Comparison of ENCODE assay signal across 16 cellular contexts in genomic region chr5:65970481-65971367, GRCh38. TPM values are rescaled to one million over a fixed set of nuclear protein-coding genes. Genes with fewer than 3 reads are reported as not detected.
DNase-seq lines count a peak whose midpoint lies in the region; TF ChIP-seq lines count a peak whose summit lies in the region.
"Had no signal": no experiment of that assay in that cellular context is flagged by ENCODE, and none has a peak within 500 bp of the region (broad histone marks: within the 10 kb centered on the region; RNA-seq: fewer than 3 reads in every experiment).

No MANE protein-coding gene starts in this region.

- peak overlapping the region; percentile 55 for H3K27ac Mint-ChIP-seq in activated CD4-positive, alpha-beta memory T cell treated with anti-CD3 and anti-CD28 coated beads for 36 hours
- H3K27ac Mint-ChIP-seq in activated CD4-positive, alpha-beta memory T cell treated with anti-CD3 and anti-CD28 coated beads, Interleukin-2, amount 10 ng/mL, durations not matched to agents 7 days and 5 days = no peak overlapping the region
- H3K27ac Mint-ChIP-seq in IgD-negative memory B cell (peak overlapping the region; percentile 20 to 84 (median 36)), brain (peak overlapping the region in 3 of 5 experiments; percentile 8 to 58 (median 10))

- no peaks in the 10 kb centered on the region for H3K36me3 ChIP-seq in ovary
- H3K36me3 ChIP-seq: HAP-1, left lung had no signal

- peaks cover 4% of the 10 kb centered on the region for H3K4me1 ChIP-seq in ovary (ENCODE audit: insufficient read depth)

- H3K4me3 Mint-ChIP-seq in activated CD4-positive, alpha-beta memory T cell treated with anti-CD3 and anti-CD28 coated beads for 36 hours = no peak overlapping the region
- no peak overlapping the region for H3K4me3 Mint-ChIP-seq in activated CD4-positive, alpha-beta memory T cell treated with anti-CD3 and anti-CD28 coated beads, Interleukin-2, amount 10 ng/mL, durations not matched to agents 7 days and 5 days
- H3K4me3 Mint-ChIP-seq in IgD-negative memory B cell = peak overlapping the region in 2 of 4 donors; percentile 58 to 67
- no peak overlapping the region for H3K4me3 Mint-ChIP-seq in brain

- TF ChIP-seq POLR2A in ovary (IDR thresholded peaks at IDR 0.05) = no peak

- H3K9me3 ChIP-seq in ovary = no peaks in the 10 kb centered on the region
- H3K9me3 ChIP-seq: HAP-1, left lung had no signal

- 19 to 33% (median 31%) methylated on average over 7 of the region's 7 CpGs for WGBS in ovary, 3 donors

- H3K4me3 ChIP-seq in ovary = no peak overlapping the region
- H3K4me3 ChIP-seq: HAP-1, left lung had no signal

- no peak for DNase-seq in activated CD4-positive, alpha-beta memory T cell treated with anti-CD3 and anti-CD28 coated beads for 36 hours
- no peak for DNase-seq in activated CD4-positive, alpha-beta memory T cell treated with anti-CD3 and anti-CD28 coated beads, Interleukin-2, amount 10 ng/mL, durations not matched to agents 7 days and 5 days
- DNase-seq in ovary (peak in 3 of 5 donors; percentile 12 to 45 (median 32)), HuH-7.5 (ENCODE audit: low spot score) (no peak), A172 (ENCODE audit: low spot score) (no peak), midbrain (lab: John Stamatoyannopoulos, UW) (no peak)
- DNase-seq: ACHN; activated CD8-positive, alpha-beta memory T cell treated with anti-CD3 and anti-CD28 coated beads, Interleukin-2, amount 50 U/mL, for 48 hours; DMS 273 treated with DMSO at 0.1 percent for 48 hours; head of caudate nucleus; left lung; NCI-H1105; NCI-H524 treated with DMSO at 0.1 percent for 48 hours had no signal

- CTCF ChIA-PET in activated CD4-positive, alpha-beta memory T cell treated with anti-CD3 and anti-CD28 coated beads for 36 hours (lab: Charles Lee) = no interaction called here
- CTCF ChIA-PET in activated CD4-positive, alpha-beta memory T cell treated with anti-CD3 and anti-CD28 coated beads, Interleukin-2, amount 10 ng/mL, durations not matched to agents 7 days and 5 days (lab: Charles Lee) = no interaction called here

- peaks cover 5% of the 10 kb centered on the region for H3K36me3 Mint-ChIP-seq in activated CD4-positive, alpha-beta memory T cell treated with anti-CD3 and anti-CD28 coated beads for 36 hours
- H3K36me3 Mint-ChIP-seq in activated CD4-positive, alpha-beta memory T cell treated with anti-CD3 and anti-CD28 coated beads, Interleukin-2, amount 10 ng/mL, durations not matched to agents 7 days and 5 days (ENCODE audit: low read depth) = peaks cover 16% of the 10 kb centered on the region
- peaks cover 7% of the 10 kb centered on the region for H3K36me3 Mint-ChIP-seq in IgD-negative memory B cell
- H3K36me3 Mint-ChIP-seq in brain = peaks cover 52% of the 10 kb centered on the region

- H3K27me3 ChIP-seq in ovary = no peaks in the 10 kb centered on the region
- H3K27me3 ChIP-seq: left lung had no signal

- no peak for TF ChIP-seq EP300 in ovary (IDR thresholded peaks at IDR 0.05)

- POLR2A ChIA-PET in activated CD4-positive, alpha-beta memory T cell treated with anti-CD3 and anti-CD28 coated beads for 36 hours (lab: Charles Lee) = no interaction called here
- POLR2A ChIA-PET in activated CD4-positive, alpha-beta memory T cell treated with anti-CD3 and anti-CD28 coated beads, Interleukin-2, amount 10 ng/mL, durations not matched to agents 7 days and 5 days (lab: Charles Lee) = no interaction called here

- H3K4me1 Mint-ChIP-seq in activated CD4-positive, alpha-beta memory T cell treated with anti-CD3 and anti-CD28 coated beads for 36 hours (ENCODE audit: low read depth) = peaks cover 54% of the 10 kb centered on the region
- peaks cover 25% of the 10 kb centered on the region for H3K4me1 Mint-ChIP-seq in activated CD4-positive, alpha-beta memory T cell treated with anti-CD3 and anti-CD28 coated beads, Interleukin-2, amount 10 ng/mL, durations not matched to agents 7 days and 5 days
- peaks cover 43 to 63% (median 51%) of the 10 kb centered on the region in 3 donors for H3K4me1 Mint-ChIP-seq in IgD-negative memory B cell
- peaks cover 42% of the 10 kb centered on the region for H3K4me1 Mint-ChIP-seq in brain

- intact Hi-C loops in activated CD4-positive, alpha-beta memory T cell treated with anti-CD3 and anti-CD28 coated beads for 36 hours (cut with micrococcal nuclease) = no loop called here
- intact Hi-C loops in ovary (cut with DNase I) = no loop called here

- H3K9me3 Mint-ChIP-seq in activated CD4-positive, alpha-beta memory T cell treated with anti-CD3 and anti-CD28 coated beads for 36 hours = peaks cover 5% of the 10 kb centered on the region
- peaks cover 9% of the 10 kb centered on the region for H3K9me3 Mint-ChIP-seq in activated CD4-positive, alpha-beta memory T cell treated with anti-CD3 and anti-CD28 coated beads, Interleukin-2, amount 10 ng/mL, durations not matched to agents 7 days and 5 days
- H3K9me3 Mint-ChIP-seq in IgD-negative memory B cell = peaks cover 0 to 6% (median 0%) of the 10 kb centered on the region in 3 donors
- H3K9me3 Mint-ChIP-seq in brain = peaks cover 13 to 31% (median 18%) of the 10 kb centered on the region in 5 experiments

- H3K27me3 Mint-ChIP-seq in activated CD4-positive, alpha-beta memory T cell treated with anti-CD3 and anti-CD28 coated beads for 36 hours = no peaks in the 10 kb centered on the region
- no peaks in the 10 kb centered on the region for H3K27me3 Mint-ChIP-seq in activated CD4-positive, alpha-beta memory T cell treated with anti-CD3 and anti-CD28 coated beads, Interleukin-2, amount 10 ng/mL, durations not matched to agents 7 days and 5 days
- H3K27me3 Mint-ChIP-seq in IgD-negative memory B cell (no peaks in the 10 kb centered on the region), brain (no peaks in the 10 kb centered on the region)

- TF ChIP-seq CTCF in brain (conservative IDR thresholded peaks at IDR 0.05) (no peak), ovary (IDR thresholded peaks at IDR 0.05) (no peak)

- H3K27ac ChIP-seq in ovary = peak overlapping the region in 1 of 2 donors; percentile 27
- H3K27ac ChIP-seq: left lung had no signal

RNA-seq across cellular contexts. Expression of gene ERBIN, which starts 44.3 kb away (rescaled TPM):
- total RNA-seq in activated CD4-positive, alpha-beta memory T cell treated with anti-CD3 and anti-CD28 coated beads for 36 hours = 10 to 100 TPM; 42.6 to 47.0 TPM
- total RNA-seq in activated CD4-positive, alpha-beta memory T cell treated with anti-CD3 and anti-CD28 coated beads, Interleukin-2, amount 10 ng/mL, durations not matched to agents 7 days and 5 days = 10 to 100 TPM; 55.9 to 56.3 TPM
- polyA plus RNA-seq in IgD-negative memory B cell (44.6 TPM), brain (ENCODE audit: insufficient read depth, low read depth, low replicate concordance) (9.2 TPM), ovary (10 to 100 TPM; 20.2 to 31.0 TPM)
- total RNA-seq in ovary = 10 to 100 TPM; 46.1 to 67.9 (median 63.2) TPM
- total RNA-seq in A172 (2014; rRNA removed; shearing (Covaris generic)) = 114 and 125 TPM in 2 replicates

Comparison
In these comparisons a context has a peak if more than half of its experiments do, and no peak if none do; other contexts are left out.
1. DNase-seq: peak in ovary (3 of 5); none in activated CD4-positive, alpha-beta memory T cell treated with anti-CD3 and anti-CD28 coated beads for 36 hours (single experiment), activated CD4-positive, alpha-beta memory T cell treated with anti-CD3 and anti-CD28 coated beads, Interleukin-2, amount 10 ng/mL, durations not matched to agents 7 days and 5 days (single experiment), HuH-7.5 (single experiment), A172 (single experiment) and midbrain (single experiment).